ENCODE assay signal across 8 cellular contexts in the genomic region with DNA sequence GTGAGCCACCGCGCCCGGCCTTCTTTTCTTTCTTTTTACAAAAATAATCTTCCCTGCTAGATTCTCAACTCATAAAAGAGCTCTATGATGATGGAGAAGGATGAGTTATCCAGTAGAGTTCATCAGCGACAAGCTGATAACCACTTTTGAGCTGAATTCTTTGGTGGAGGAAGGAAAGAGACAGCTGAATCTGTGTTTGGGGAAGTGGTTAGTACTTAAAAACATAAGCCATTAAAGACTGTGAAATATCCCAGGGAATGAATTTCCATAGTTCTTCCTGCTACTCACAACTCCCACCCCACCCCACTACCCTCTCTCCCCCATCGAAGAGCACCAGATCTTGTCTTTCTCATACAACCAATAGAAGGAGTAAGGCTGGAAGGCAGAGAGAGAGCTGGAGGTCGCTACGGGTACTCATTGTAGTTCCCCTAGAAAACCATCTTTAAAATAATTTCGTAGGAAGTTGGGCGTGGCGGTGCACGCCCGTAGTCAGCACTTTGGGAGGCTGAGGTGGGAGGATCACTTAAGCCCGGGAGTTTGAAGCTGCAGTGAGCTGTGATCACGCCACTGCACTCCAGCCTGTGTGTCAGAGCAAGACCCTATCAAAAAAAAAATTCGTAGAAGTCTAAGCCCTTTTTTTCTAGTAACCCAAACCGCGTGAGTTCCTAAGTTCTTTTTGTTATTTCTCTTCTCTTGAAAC. TPM values are rescaled to one million over a fixed set of nuclear protein-coding genes. Genes with fewer than 3 reads are reported as not detected.
A peak's percentile ranks its signal among the peaks of the same experiment; 100 is the strongest.
DNase-seq lines count a peak whose midpoint lies in the region; ATAC-seq, FAIRE-seq and TF ChIP-seq lines count a peak whose summit lies in the region.

No MANE protein-coding gene starts in this region.

- no peak overlapping the region for H3K23ac ChIP-seq in mesendoderm (ENCODE audit: low read length)

- no peak overlapping the region for H3K27ac ChIP-seq in mesendoderm (ENCODE audit: low read depth, low read length)
- peak overlapping the region in 1 of 2 donors; percentile 27 for H3K27ac ChIP-seq in thoracic aorta

- DNase-seq in NT2/D1 (ENCODE audit: low read depth, low spot score) (no peak), astrocyte of the spinal cord (ENCODE audit: low read depth, low spot score) (no peak), mesendoderm (no peak), thoracic aorta (ENCODE audit: low spot score) (no peak), urothelium cell line (ENCODE audit: low spot score) (no peak), NCI-H2107 treated with DMSO at 0.1 percent for 48 hours (lab: John Stamatoyannopoulos, UW; ENCODE audit: unreplicated experiment) (no peak)

- no peak overlapping the region for H4K5ac ChIP-seq in mesendoderm (ENCODE audit: low read length)

- ATAC-seq in GM21423 (IDR thresholded peaks at IDR 0.05; ENCODE audit: unreplicated experiment) (peak; percentile 13), thoracic aorta (ENCODE audit: insufficient number of reproducible peaks, low FRiP score, low read depth) (no peak), HG03342 (IDR thresholded peaks at IDR 0.05; ENCODE audit: unreplicated experiment) (no peak)

- no peak overlapping the region for H2AK5ac ChIP-seq in mesendoderm (ENCODE audit: low read length)

- TF ChIP-seq CTCF in astrocyte of the spinal cord (IDR thresholded peaks at IDR 0.05; ENCODE audit: low read depth, low read length) = no peak
- TF ChIP-seq CTCF in thoracic aorta (IDR thresholded peaks at IDR 0.05) = no peak

- peaks cover 20% of the 10 kb centered on the region for H3K79me2 ChIP-seq in mesendoderm (ENCODE audit: control insufficient read depth, insufficient read depth, low read length)

- H4K8ac ChIP-seq in mesendoderm (ENCODE audit: low read depth, low read length) = no peak overlapping the region

- no peak overlapping the region for H3K4ac ChIP-seq in mesendoderm (ENCODE audit: low read depth, low read length)

- no peak overlapping the region for H2BK120ac ChIP-seq in mesendoderm (ENCODE audit: low read depth, low read length)

- in situ Hi-C loops in astrocyte of the spinal cord (cut with HindIII; ENCODE audit: low sequenced_read_pairs) = no loop called here

- H3K27me3 ChIP-seq in NT2/D1 (ENCODE audit: insufficient read depth, insufficient read length) (peaks cover 4% of the 10 kb centered on the region), mesendoderm (ENCODE audit: insufficient read depth, low read length, poor library complexity) (no peaks in the 10 kb centered on the region), thoracic aorta (replicated peaks; ENCODE audit: insufficient read depth) (no peaks in the 10 kb centered on the region)

- H3K9ac ChIP-seq in NT2/D1 (ENCODE audit: insufficient read length, low read depth) (peak overlapping the region; percentile 99), mesendoderm (ENCODE audit: low read length) (peak overlapping the region; percentile 23)

- H2BK5ac ChIP-seq in mesendoderm (ENCODE audit: low read length) = no peak overlapping the region

- H3K4me3 ChIP-seq in NT2/D1 (ENCODE audit: insufficient read length, low read depth) (peak overlapping the region; percentile 89), astrocyte of the spinal cord (ENCODE audit: low read depth, low read length) (peak overlapping the region; percentile 69), mesendoderm (ENCODE audit: low read length) (no peak overlapping the region), thoracic aorta (peak overlapping the region; percentile 89)

- no peaks in the 10 kb centered on the region for H3K9me3 ChIP-seq in NT2/D1 (ENCODE audit: insufficient read depth, low read length)
- no peaks in the 10 kb centered on the region for H3K9me3 ChIP-seq in thoracic aorta

- peak overlapping the region; percentile 18 for H3K56ac ChIP-seq in mesendoderm (ENCODE audit: low read length)

- peaks cover 18% of the 10 kb centered on the region for H3K4me1 ChIP-seq in NT2/D1 (ENCODE audit: insufficient read depth, insufficient read length)
- peaks cover 10% of the 10 kb centered on the region for H3K4me1 ChIP-seq in mesendoderm (ENCODE audit: control insufficient read depth, low read depth, low read length)
- peaks cover 6 to 10% of the 10 kb centered on the region in 2 donors for H3K4me1 ChIP-seq in thoracic aorta (ENCODE audit: control insufficient read depth in 1 of 2, low read depth in 2 of 2)

- peaks cover 20% of the 10 kb centered on the region for H3K79me1 ChIP-seq in mesendoderm (ENCODE audit: low read length)

- H3K4me2 ChIP-seq in mesendoderm (ENCODE audit: low read length) = peak overlapping the region; percentile 51

- WGBS in mesendoderm (ENCODE audit: extremely low coverage, insufficient coverage, low lambda C conversion rate) = no CpG with 5 or more reads among the region's 17 CpGs

- no peak overlapping the region for H3K18ac ChIP-seq in mesendoderm (ENCODE audit: low read length)

- FAIRE-seq in urothelium cell line (lab: Jason Lieb, UNC) = no peak

- peaks cover 36% of the 10 kb centered on the region for H3K36me3 ChIP-seq in NT2/D1 (ENCODE audit: insufficient read depth, insufficient read length, low read length)
- H3K36me3 ChIP-seq in mesendoderm (ENCODE audit: control insufficient read depth, insufficient read depth, low read length) = no peaks in the 10 kb centered on the region
- H3K36me3 ChIP-seq in thoracic aorta = no peaks in the 10 kb centered on the region

- no peak overlapping the region for H2BK15ac ChIP-seq in mesendoderm (replicated peaks; ENCODE audit: low read depth)

RNA-seq across cellular contexts. Expression of gene ESPL1, which starts 0.6 kb away (rescaled TPM):
- polyA plus RNA-seq in mesendoderm (2013, experiment 1 of 2) = 16.8 TPM
- 15.4 TPM for polyA plus RNA-seq in mesendoderm (2013, experiment 2 of 2)
- under 1 TPM; 0.78 to 0.95 TPM for total RNA-seq in thoracic aorta

RNA-seq across cellular contexts. Expression of gene PFDN5, which starts 27.9 kb away (rescaled TPM):
- 277 TPM for polyA plus RNA-seq in mesendoderm (2013, experiment 1 of 2)
- 277 TPM for polyA plus RNA-seq in mesendoderm (2013, experiment 2 of 2)
- 100 to 1,000 TPM; 305 to 445 TPM for total RNA-seq in thoracic aorta

RNA-seq across cellular contexts. Expression of gene MYG1, which starts 32.0 kb away (rescaled TPM):
- 90.2 TPM for polyA plus RNA-seq in mesendoderm (2013, experiment 1 of 2)
- 93.0 TPM for polyA plus RNA-seq in mesendoderm (2013, experiment 2 of 2)
- 10 to 100 TPM; 23.4 to 49.4 TPM for total RNA-seq in thoracic aorta

RNA-seq across cellular contexts. Expression of gene RARG, which starts 35.5 kb away (rescaled TPM):
- polyA plus RNA-seq in mesendoderm (2013, experiment 1 of 2) = 28.5 TPM
- 26.2 TPM for polyA plus RNA-seq in mesendoderm (2013, experiment 2 of 2)
- total RNA-seq in thoracic aorta = 10 to 100 TPM; 25.7 to 37.5 TPM

RNA-seq across cellular contexts. Expression of gene AAAS, which starts 54.0 kb away (rescaled TPM):
- polyA plus RNA-seq in mesendoderm (2013, experiment 1 of 2) = 45.2 TPM
- 44.8 TPM for polyA plus RNA-seq in mesendoderm (2013, experiment 2 of 2)
- 10 to 100 TPM; 43.2 to 64.2 TPM for total RNA-seq in thoracic aorta
